Comparison of ENCODE assay signal across 8 cellular contexts in genomic region chr19:35775298-35776101, GRCh38. TPM values are rescaled to one million over a fixed set of nuclear protein-coding genes. Genes with fewer than 3 reads are reported as not detected.
DNase-seq lines count a peak whose midpoint lies in the region; ATAC-seq and TF ChIP-seq lines count a peak whose summit lies in the region.

ARHGAP33 (plus strand) TSS chr19:35775564; CDS start chr19:35775659, 95 bp downstream.

- no peaks in the 10 kb centered on the region for H4K20me1 ChIP-seq in KMS-11 (ENCODE audit: insufficient read depth)

- peaks cover 10% of the 10 kb centered on the region for H3K4me1 Mint-ChIP-seq in activated T-cell treated with anti-CD3 and anti-CD28 coated beads, Interleukin-2, amount 50 U/mL, for 24 hours (ENCODE audit: low read depth)

- in situ Hi-C loops in Panc1 (cut with HindIII; ENCODE audit: low pct_unique_long_range_greater_than_20kb, low sequenced_read_pairs), result no loop called here

- no peaks in the 10 kb centered on the region for H3K27me3 ChIP-seq in KMS-11 (ENCODE audit: insufficient read depth, low read depth)
- H3K27me3 ChIP-seq in Panc1 (ENCODE audit: control insufficient read depth, insufficient read depth, low read length), result no peaks in the 10 kb centered on the region
- H3K27me3 ChIP-seq in muscle layer of colon (ENCODE audit: control insufficient read depth in 1 of 2, insufficient read depth in 2 of 2, low read length in 2 of 2), result no peaks in the 10 kb centered on the region

- peaks cover 10% of the 10 kb centered on the region for H3K4me1 ChIP-seq in KMS-11 (ENCODE audit: low read depth, poor library complexity, severe bottlenecking)
- peaks cover 11% of the 10 kb centered on the region; the same call in 1 of the 2 replicates for H3K4me1 ChIP-seq in Panc1 (ENCODE audit: control insufficient read depth, insufficient read depth, low read length)
- H3K4me1 ChIP-seq in muscle layer of colon (ENCODE audit: insufficient read depth, low read length), result peaks cover 18% of the 10 kb centered on the region

- TF ChIP-seq CTCF in KMS-11 (conservative IDR thresholded peaks at IDR 0.05; ENCODE audit: low read depth, low read length) (no peak), Panc1 (IDR thresholded peaks at IDR 0.05) (no peak)

- H3K27ac ChIP-seq in KMS-11, result no peak within 1 kb of the TSS
- H3K27ac ChIP-seq in Panc1 (ENCODE audit: low read length), result peak within 1 kb of the TSS; percentile 24; the same call in 1 of the 2 replicates
- peak within 1 kb of the TSS; percentile 42 for H3K27ac ChIP-seq in muscle layer of colon (ENCODE audit: low read depth, low read length)

- H3K4me2 ChIP-seq in KMS-11, result peak within 1 kb of the TSS; percentile 74

- peak within 1 kb of the TSS; percentile 44; the same call in 1 of the 2 replicates for H2AFZ ChIP-seq in KMS-11 (ENCODE audit: low read depth)

- intact Hi-C loops in Panc1 (cut with micrococcal nuclease; ENCODE audit: unreplicated experiment), result no loop called here

- H3K36me3 ChIP-seq in KMS-11 (ENCODE audit: insufficient read depth) (no peaks in the 10 kb centered on the region), Panc1 (ENCODE audit: control insufficient read depth, insufficient read depth, low read length) (no peaks in the 10 kb centered on the region), muscle layer of colon (ENCODE audit: insufficient read depth, low read length) (no peaks in the 10 kb centered on the region)

- CTCF ChIA-PET in Panc1 (lab: Charles Lee), result no interaction called here

- H3K9ac ChIP-seq in KMS-11, result no peak within 1 kb of the TSS; the same call in 1 of the 2 replicates
- no peak within 1 kb of the TSS for H3K9ac ChIP-seq in muscle layer of colon (ENCODE audit: low read length)

- POLR2A ChIA-PET in Panc1 (lab: Charles Lee), result interaction anchor here (0.6 kb wide), 1 partner anchor 31 kb away, joined by 9 read pairs; no protein-coding TSS in a partner anchor

- H3K9me3 ChIP-seq in Panc1 (ENCODE audit: control insufficient read depth, insufficient read depth, low read depth, low read length) (no peaks in the 10 kb centered on the region), muscle layer of colon (ENCODE audit: low read length) (no peaks in the 10 kb centered on the region)

- H3K36me3 Mint-ChIP-seq in activated T-cell treated with anti-CD3 and anti-CD28 coated beads, Interleukin-2, amount 50 U/mL, for 24 hours (ENCODE audit: low read depth), result peaks cover 6% of the 10 kb centered on the region

- ATAC-seq in GM21786 (IDR thresholded peaks at IDR 0.05; ENCODE audit: unreplicated experiment), result peak; percentile 94
- ATAC-seq in Panc1, result peak; percentile 97
- ATAC-seq in esophagus mucosa, result peak; percentile 97

- no peak within 1 kb of the TSS for H3K27ac Mint-ChIP-seq in activated T-cell treated with anti-CD3 and anti-CD28 coated beads, Interleukin-2, amount 50 U/mL, for 24 hours

- peak within 1 kb of the TSS; percentile 73 for H3K4me3 Mint-ChIP-seq in activated T-cell treated with anti-CD3 and anti-CD28 coated beads, Interleukin-2, amount 50 U/mL, for 24 hours

- no peaks in the 10 kb centered on the region for H3K9me3 Mint-ChIP-seq in activated T-cell treated with anti-CD3 and anti-CD28 coated beads, Interleukin-2, amount 50 U/mL, for 24 hours

- peak; percentile 95 for DNase-seq in DMS79 treated with DMSO at 0.1 percent for 48 hours (lab: John Stamatoyannopoulos, UW)
- DNase-seq in Panc1 (ENCODE audit: low read depth, low spot score), result peak; percentile 72
- DNase-seq in activated T-cell treated with anti-CD3 and anti-CD28 coated beads, Interleukin-2, amount 50 U/mL, for 24 hours, result peak; percentile 99
- peak; percentile 94 to 98 for DNase-seq in stimulated activated CD8-positive, alpha-beta memory T cell treated with anti-CD3 and anti-CD28 coated beads, Interleukin-7, amount 100 ng/mL, for 1 hour (ENCODE audit: low read depth in 2 of 2)

- 0 out of 2 replicates have a peak, but pooled peaks cover 8% of the 10 kb centered on the region for H3K79me2 ChIP-seq in KMS-11 (ENCODE audit: insufficient read depth, low read depth)

- no TSS peak for BruUV-seq in Panc1 (replicated peaks; lab: Mats Ljungman, UMichigan)

- H3K27me3 Mint-ChIP-seq in activated T-cell treated with anti-CD3 and anti-CD28 coated beads, Interleukin-2, amount 50 U/mL, for 24 hours, result no peaks in the 10 kb centered on the region

- H3K4me3 ChIP-seq in KMS-11 (IDR thresholded peaks at IDR 0.05; ENCODE audit: insufficient read depth, low read depth, low read length) (no peak within 1 kb of the TSS), Panc1 (ENCODE audit: low read depth in 2 of 2, low read length in 2 of 2) (peak within 1 kb of the TSS; percentile 54 to 65), muscle layer of colon (ENCODE audit: low read depth in 1 of 2, low read length in 2 of 2) (peak within 1 kb of the TSS; percentile 61 to 70)

RNA-seq across cellular contexts. Expression of gene ARHGAP33, which starts in this region (rescaled TPM):
- total RNA-seq in Panc1 (2021; ENCODE audit: unreplicated experiment) (35.8 TPM), esophagus mucosa (3.9 TPM)
- polyA plus RNA-seq in Panc1 (2012; ENCODE audit: insufficient read length), result 25.5 TPM
